Comparison of ENCODE assay signal across 8 cellular contexts in the genomic region with DNA sequence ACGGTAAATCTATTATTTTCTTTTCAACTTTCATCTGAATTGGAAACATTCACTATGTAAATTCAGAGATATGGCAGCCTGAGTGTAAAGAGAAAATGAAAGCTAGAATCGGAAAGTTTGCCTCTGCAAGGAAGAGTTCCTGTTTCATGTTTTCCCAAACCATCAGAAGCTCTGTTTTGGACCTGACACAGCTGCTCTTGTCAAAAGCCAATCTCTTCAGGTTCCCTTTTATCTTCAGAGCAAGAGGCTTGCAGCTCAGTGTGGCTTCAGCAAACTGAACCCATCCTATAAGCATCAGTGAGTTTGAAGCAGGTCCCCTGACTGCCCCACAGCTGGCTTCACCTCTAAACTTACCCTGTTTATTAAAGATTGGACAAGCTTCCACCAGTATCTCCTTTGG.
A peak's percentile ranks its signal among the peaks of the same experiment; 100 is the strongest.
DNase-seq lines count a peak whose midpoint lies in the region; ATAC-seq and TF ChIP-seq lines count a peak whose summit lies in the region.

No MANE protein-coding gene starts in this region.

- TF ChIP-seq CTCF in OCI-LY3 (IDR thresholded peaks at IDR 0.05; ENCODE audit: low read depth, low read length) (no peak), osteocyte (IDR thresholded peaks at IDR 0.05) (no peak), glutamatergic neuron (IDR thresholded peaks at IDR 0.05; ENCODE audit: partially characterized antibody, unreplicated experiment) (no peak), BE2C (IDR thresholded peaks at IDR 0.05; ENCODE audit: low read depth, low read length) (no peak)

- H3K4me3 Mint-ChIP-seq in osteocyte (ENCODE audit: unreplicated experiment) = peak overlapping the region; percentile 8
- H3K4me3 Mint-ChIP-seq in glutamatergic neuron (ENCODE audit: unreplicated experiment) = no peak overlapping the region

- H3K27me3 Mint-ChIP-seq in osteocyte (ENCODE audit: unreplicated experiment) (no peaks in the 10 kb centered on the region), glutamatergic neuron (ENCODE audit: unreplicated experiment) (no peaks in the 10 kb centered on the region)

- H3K9me3 ChIP-seq in OCI-LY3 (ENCODE audit: insufficient read depth, low read length) (no peaks in the 10 kb centered on the region), BE2C (no peaks in the 10 kb centered on the region)

- H3K27me3 ChIP-seq in OCI-LY3 (ENCODE audit: low read depth, low read length) (no peaks in the 10 kb centered on the region), BE2C (no peaks in the 10 kb centered on the region)

- H3K27ac Mint-ChIP-seq in osteocyte (ENCODE audit: unreplicated experiment) (no peak overlapping the region), glutamatergic neuron (ENCODE audit: unreplicated experiment) (no peak overlapping the region)

- peaks cover 12% of the 10 kb centered on the region for H3K4me1 ChIP-seq in OCI-LY3 (ENCODE audit: low read length)
- no peaks in the 10 kb centered on the region for H3K4me1 ChIP-seq in BE2C

- H2AFZ ChIP-seq in OCI-LY3 (ENCODE audit: low read depth, low read length) = peak overlapping the region; percentile 96

- peak overlapping the region; percentile 84 for H3K4me2 ChIP-seq in OCI-LY3 (ENCODE audit: low read length)

- no peaks in the 10 kb centered on the region for H3K79me2 ChIP-seq in OCI-LY3 (ENCODE audit: low read length)

- H3K4me1 Mint-ChIP-seq in osteocyte (ENCODE audit: unreplicated experiment) (peaks cover 9% of the 10 kb centered on the region), glutamatergic neuron (ENCODE audit: low read depth, unreplicated experiment) (no peaks in the 10 kb centered on the region)

- H3K36me3 Mint-ChIP-seq in osteocyte (ENCODE audit: unreplicated experiment) (no peaks in the 10 kb centered on the region), glutamatergic neuron (ENCODE audit: unreplicated experiment) (no peaks in the 10 kb centered on the region)

- H3K9me3 Mint-ChIP-seq in osteocyte (ENCODE audit: unreplicated experiment) (no peaks in the 10 kb centered on the region), glutamatergic neuron (ENCODE audit: unreplicated experiment) (no peaks in the 10 kb centered on the region)

- ATAC-seq in GM18870 (IDR thresholded peaks at IDR 0.05; ENCODE audit: unreplicated experiment) (peak; percentile 95), HG02642 (IDR thresholded peaks at IDR 0.05; ENCODE audit: poor library complexity, unreplicated experiment) (peak; percentile 91)

- peak overlapping the region; percentile 32 for H3K27ac ChIP-seq in OCI-LY3 (ENCODE audit: low read length)

- peak overlapping the region; percentile 45 for H3K9ac ChIP-seq in OCI-LY3 (ENCODE audit: low read length)

- H3K36me3 ChIP-seq in OCI-LY3 (replicated peaks; ENCODE audit: low read depth, low read length) = no peaks in the 10 kb centered on the region
- H3K36me3 ChIP-seq in BE2C = no peaks in the 10 kb centered on the region

- no peaks in the 10 kb centered on the region for H4K20me1 ChIP-seq in OCI-LY3 (ENCODE audit: insufficient read depth, low read length)

- DNase-seq in osteocyte (ENCODE audit: extremely low spot score, unreplicated experiment) (no peak), NCI-H2196 treated with DMSO at 0.1 percent for 48 hours (lab: John Stamatoyannopoulos, UW; ENCODE audit: unreplicated experiment) (no peak), glutamatergic neuron (no peak), BE2C (no peak)
- no peak for DNase-seq in activated naive CD4-positive, alpha-beta T cell treated with Interleukin-2 at 50 U/mL for 16 hours

- H3K4me3 ChIP-seq in OCI-LY3 (ENCODE audit: low read length) = peak overlapping the region; percentile 75
- H3K4me3 ChIP-seq in BE2C (ENCODE audit: low read depth, low read length) = no peak overlapping the region
